ENCODE assay signal across 35 cellular contexts in genomic region chr11:129319751-129320150, GRCh38. TPM values are rescaled to one million over a fixed set of nuclear protein-coding genes. Genes with fewer than 3 reads are reported as not detected.
"Had no signal": no experiment of that assay in that cellular context is flagged by ENCODE, and none has a peak within 500 bp of the region (broad histone marks: within the 10 kb centered on the region; RNA-seq: fewer than 3 reads in every experiment).

No MANE protein-coding gene starts in this region.

- H3K9me3 Mint-ChIP-seq: activated CD4-positive, alpha-beta memory T cell treated with anti-CD3 and anti-CD28 coated beads, Interleukin-2, amount 10 ng/mL, durations not matched to agents 7 days and 5 days; activated CD4-positive, alpha-beta T cell treated with anti-CD3 and anti-CD28 coated beads, Interleukin-2, amount 10 ng/mL, durations not matched to agents 24 days and 14 days; activated naive CD4-positive, alpha-beta T cell treated with anti-CD3 and anti-CD28 coated beads, Interleukin-2, amount 10 ng/mL, durations not matched to agents 7 days and 5 days; activated T-cell treated with anti-CD3 and anti-CD28 coated beads, Interleukin-2, amount 50 U/mL, for 24 hours; immature natural killer cell; memory B cell; naive thymus-derived CD4-positive, alpha-beta T cell; stimulated activated effector memory CD8-positive, alpha-beta T cell treated with anti-CD3 and anti-CD28 coated beads, Interleukin-12 subunit alpha, Interleukin-12 subunit beta, amount 100 ng/mL, for 72 hours; stimulated activated naive CD8-positive, alpha-beta T cell treated with anti-CD3 and anti-CD28 coated beads, Interleukin-15, Interleukin-2, amounts not matched to agents 100 ng/mL and 50 ng/mL, for 24 hours had no signal

- ATAC-seq: left colon; naive thymus-derived CD4-positive, alpha-beta T cell; pancreas; sciatic nerve; stimulated activated effector memory CD8-positive, alpha-beta T cell treated with anti-CD3 and anti-CD28 coated beads, Interleukin-12 subunit alpha, Interleukin-12 subunit beta, amount 100 ng/mL, for 72 hours; upper lobe of right lung had no signal

- H3K4me3 Mint-ChIP-seq: activated CD4-positive, alpha-beta memory T cell treated with anti-CD3 and anti-CD28 coated beads, Interleukin-2, amount 10 ng/mL, durations not matched to agents 7 days and 5 days; activated CD4-positive, alpha-beta T cell treated with anti-CD3 and anti-CD28 coated beads, Interleukin-2, amount 10 ng/mL, durations not matched to agents 24 days and 14 days; activated naive CD4-positive, alpha-beta T cell treated with anti-CD3 and anti-CD28 coated beads, Interleukin-2, amount 10 ng/mL, durations not matched to agents 7 days and 5 days; activated T-cell treated with anti-CD3 and anti-CD28 coated beads, Interleukin-2, amount 50 U/mL, for 24 hours; immature natural killer cell; memory B cell; naive thymus-derived CD4-positive, alpha-beta T cell; stimulated activated effector memory CD8-positive, alpha-beta T cell treated with anti-CD3 and anti-CD28 coated beads, Interleukin-12 subunit alpha, Interleukin-12 subunit beta, amount 100 ng/mL, for 72 hours; stimulated activated naive CD8-positive, alpha-beta T cell treated with anti-CD3 and anti-CD28 coated beads, Interleukin-15, Interleukin-2, amounts not matched to agents 100 ng/mL and 50 ng/mL, for 24 hours had no signal

- H3K27ac ChIP-seq: pancreas, prostate gland, thyroid gland, upper lobe of right lung had no signal

- H3K36me3 Mint-ChIP-seq: activated naive CD4-positive, alpha-beta T cell treated with anti-CD3 and anti-CD28 coated beads, Interleukin-2, amount 10 ng/mL, durations not matched to agents 7 days and 5 days; immature natural killer cell; memory B cell; naive thymus-derived CD4-positive, alpha-beta T cell; stimulated activated effector memory CD8-positive, alpha-beta T cell treated with anti-CD3 and anti-CD28 coated beads, Interleukin-12 subunit alpha, Interleukin-12 subunit beta, amount 100 ng/mL, for 72 hours had no signal

- H3K4me1 Mint-ChIP-seq: activated CD4-positive, alpha-beta T cell treated with anti-CD3 and anti-CD28 coated beads, Interleukin-2, amount 10 ng/mL, durations not matched to agents 24 days and 14 days; immature natural killer cell; memory B cell; stimulated activated effector memory CD8-positive, alpha-beta T cell treated with anti-CD3 and anti-CD28 coated beads, Interleukin-12 subunit alpha, Interleukin-12 subunit beta, amount 100 ng/mL, for 72 hours had no signal

- H3K36me3 ChIP-seq: pancreas, prostate gland, thyroid gland, upper lobe of right lung had no signal

- H3K9me3 ChIP-seq: pancreas, prostate gland, thyroid gland, upper lobe of right lung had no signal

- H3K4me1 ChIP-seq: thyroid gland had no signal

- DNase-seq: activated CD4-positive, alpha-beta memory T cell treated with anti-CD3 and anti-CD28 coated beads, Interleukin-2, amount 10 ng/mL, durations not matched to agents 7 days and 5 days; activated CD4-positive, alpha-beta T cell treated with anti-CD3 and anti-CD28 coated beads, Interleukin-2, amount 10 ng/mL, durations not matched to agents 24 days and 14 days; activated CD4-positive, CD25-positive, alpha-beta regulatory T cell treated with anti-CD3 and anti-CD28 coated beads, Interleukin-2, amount 50 U/mL, for 72 hours; activated CD8-positive, alpha-beta memory T cell treated with anti-CD3 and anti-CD28 coated beads, Interleukin-2, amount 50 U/mL, for 48 hours; activated gamma-delta T cell; activated naive CD4-positive, alpha-beta T cell treated with anti-CD3 and anti-CD28 coated beads, Interleukin-2, amount 10 ng/mL, durations not matched to agents 7 days and 5 days; activated T-cell treated with anti-CD3 and anti-CD28 coated beads, Interleukin-2, amount 50 U/mL, for 24 hours; amniotic stem cell; central memory CD4-positive, alpha-beta T cell; hypothalamus; immature natural killer cell; kidney; left colon; midbrain; naive thymus-derived CD4-positive, alpha-beta T cell; nucleus accumbens; pancreas; retina; stimulated activated CD4-positive, alpha-beta T cell treated with anti-CD3 and anti-CD28 coated beads, Interleukin-12 subunit alpha, Interleukin-12 subunit beta, amount 100 ng/mL, for 4 hours; stimulated activated CD4-positive, alpha-beta T cell treated with anti-CD3 and anti-CD28 coated beads, Interleukin-4, amount 100 ng/mL, for 24 hours; T1000; thyroid gland; upper lobe of right lung had no signal

- H3K27me3 Mint-ChIP-seq: activated CD4-positive, alpha-beta memory T cell treated with anti-CD3 and anti-CD28 coated beads, Interleukin-2, amount 10 ng/mL, durations not matched to agents 7 days and 5 days; activated T-cell treated with anti-CD3 and anti-CD28 coated beads, Interleukin-2, amount 50 U/mL, for 24 hours; stimulated activated naive CD8-positive, alpha-beta T cell treated with anti-CD3 and anti-CD28 coated beads, Interleukin-15, Interleukin-2, amounts not matched to agents 100 ng/mL and 50 ng/mL, for 24 hours had no signal

- H3K27me3 ChIP-seq: pancreas, thyroid gland, upper lobe of right lung had no signal

- H3K27ac Mint-ChIP-seq: activated CD4-positive, alpha-beta memory T cell treated with anti-CD3 and anti-CD28 coated beads, Interleukin-2, amount 10 ng/mL, durations not matched to agents 7 days and 5 days; activated CD4-positive, alpha-beta T cell treated with anti-CD3 and anti-CD28 coated beads, Interleukin-2, amount 10 ng/mL, durations not matched to agents 24 days and 14 days; activated naive CD4-positive, alpha-beta T cell treated with anti-CD3 and anti-CD28 coated beads, Interleukin-2, amount 10 ng/mL, durations not matched to agents 7 days and 5 days; activated T-cell treated with anti-CD3 and anti-CD28 coated beads, Interleukin-2, amount 50 U/mL, for 24 hours; immature natural killer cell; memory B cell; naive thymus-derived CD4-positive, alpha-beta T cell; stimulated activated effector memory CD8-positive, alpha-beta T cell treated with anti-CD3 and anti-CD28 coated beads, Interleukin-12 subunit alpha, Interleukin-12 subunit beta, amount 100 ng/mL, for 72 hours; stimulated activated naive CD8-positive, alpha-beta T cell treated with anti-CD3 and anti-CD28 coated beads, Interleukin-15, Interleukin-2, amounts not matched to agents 100 ng/mL and 50 ng/mL, for 24 hours had no signal

- H3K4me3 ChIP-seq: pancreas, prostate gland, skin epidermis, thyroid gland, upper lobe of right lung had no signal

RNA-seq across cellular contexts. Expression of gene BARX2, which starts 55.9 kb away (rescaled TPM):
- total RNA-seq: activated CD4-positive, alpha-beta memory T cell treated with anti-CD3 and anti-CD28 coated beads, Interleukin-2, amount 10 ng/mL, durations not matched to agents 7 days and 5 days; astrocyte; endothelial cell of umbilical vein; fibroblast of lung; fibroblast of villous mesenchyme; liver; sciatic nerve; subcutaneous adipose tissue; upper lobe of right lung had no signal
